Comparison of ENCODE assay signal across 1 cellular context in the genomic region with DNA sequence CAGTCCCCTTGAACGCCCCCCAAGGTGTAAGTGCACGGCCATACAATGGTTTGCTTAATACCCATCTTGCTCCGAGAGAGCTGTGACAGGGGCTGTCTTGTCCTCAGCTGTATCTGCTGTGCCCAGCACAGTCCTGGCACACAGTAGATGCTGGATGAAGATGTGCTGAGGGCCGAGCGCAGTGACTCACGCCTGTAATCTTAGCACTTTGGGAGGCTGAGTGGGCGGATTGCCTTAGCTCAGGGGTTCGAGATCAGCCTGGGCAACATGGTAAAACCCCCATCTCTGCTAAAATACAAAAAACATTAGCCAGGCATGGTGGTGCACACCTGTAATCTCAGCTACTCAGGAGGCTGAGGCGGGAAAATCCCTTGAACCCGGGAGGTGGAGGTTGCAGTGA.
TF ChIP-seq lines count a peak whose summit lies in the region.

No MANE protein-coding gene starts in this region.

TF ChIP-seq in WTC11, 78 proteins besides CTCF, POLR2A, EP300 and RAD21 (continued from another document):
- TF ChIP-seq, protein P1, sequence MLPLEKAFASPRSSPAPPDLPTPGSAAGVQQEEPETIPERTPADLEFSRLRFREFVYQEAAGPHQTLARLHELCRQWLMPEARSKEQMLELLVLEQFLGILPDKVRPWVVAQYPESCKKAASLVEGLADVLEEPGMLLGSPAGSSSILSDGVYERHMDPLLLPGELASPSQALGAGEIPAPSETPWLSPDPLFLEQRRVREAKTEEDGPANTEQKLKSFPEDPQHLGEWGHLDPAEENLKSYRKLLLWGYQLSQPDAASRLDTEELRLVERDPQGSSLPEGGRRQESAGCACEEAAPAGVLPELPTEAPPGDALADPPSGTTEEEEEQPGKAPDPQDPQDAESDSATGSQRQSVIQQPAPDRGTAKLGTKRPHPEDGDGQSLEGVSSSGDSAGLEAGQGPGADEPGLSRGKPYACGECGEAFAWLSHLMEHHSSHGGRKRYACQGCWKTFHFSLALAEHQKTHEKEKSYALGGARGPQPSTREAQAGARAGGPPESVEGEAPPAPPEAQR (CRISPR knock-in tag; IDR thresholded peaks at IDR 0.05) = no peak
- TF ChIP-seq CREM (CRISPR knock-in tag; IDR thresholded peaks at IDR 0.05) (no peak), ZNF232 (CRISPR knock-in tag; IDR thresholded peaks at IDR 0.05) (no peak), MAX (CRISPR knock-in tag; IDR thresholded peaks at IDR 0.05) (no peak)
